Comparison of ENCODE assay signal across 13 cellular contexts in the genomic region with DNA sequence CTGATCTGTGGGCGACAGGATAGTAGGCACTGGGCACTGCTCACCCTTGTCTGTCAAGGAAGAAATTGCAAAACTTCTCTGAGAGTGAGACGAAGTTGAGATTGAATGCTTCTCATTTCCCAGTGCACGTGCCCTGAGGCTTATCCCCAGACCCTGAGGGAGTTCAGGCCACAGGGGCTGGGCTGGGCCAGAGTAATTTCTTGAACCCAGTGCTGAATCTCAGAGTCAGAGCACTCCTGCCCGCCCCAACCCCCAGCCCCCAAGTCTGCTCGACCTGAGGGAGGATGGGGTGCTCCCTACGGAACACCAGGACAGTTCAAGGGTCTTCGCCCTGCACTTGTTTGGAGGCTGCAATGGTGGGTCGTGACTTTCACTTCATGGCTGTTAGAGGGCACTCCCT. TPM values are rescaled to one million over a fixed set of nuclear protein-coding genes. Genes with fewer than 3 reads are reported as not detected.
"Had no signal": no experiment of that assay in that cellular context is flagged by ENCODE, and none has a peak within 500 bp of the region (broad histone marks: within the 10 kb centered on the region; RNA-seq: fewer than 3 reads in every experiment).

No MANE protein-coding gene starts in this region.

RNA-seq across cellular contexts. Expression of gene KCNJ18, which starts 17.7 kb away (rescaled TPM):
- total RNA-seq: stomach, subcutaneous adipose tissue, temporal lobe, thoracic aorta, thyroid gland, tibial nerve, transverse colon, upper lobe of left lung, upper lobe of right lung, ureter, urinary bladder, uterus, vagina had no signal
- polyA plus RNA-seq: stomach, urinary bladder had no signal
